Comparison of ENCODE assay signal across 16 cellular contexts in genomic region chr10:78456649-78457400, GRCh38.
"Had no signal": no experiment of that assay in that cellular context is flagged by ENCODE, and none has a peak within 500 bp of the region (broad histone marks: within the 10 kb centered on the region; RNA-seq: fewer than 3 reads in every experiment).

No MANE protein-coding gene starts in this region.

- H3K4me1 Mint-ChIP-seq: activated naive CD8-positive, alpha-beta T cell treated with anti-CD3 and anti-CD28 coated beads for 36 hours had no signal

- H3K27ac ChIP-seq: left lung, thyroid gland had no signal

- DNase-seq: activated CD8-positive, alpha-beta memory T cell treated with anti-CD3 and anti-CD28 coated beads, Interleukin-2, amount 50 U/mL, for 48 hours; activated naive CD4-positive, alpha-beta T cell treated with Interleukin-2 at 50 U/mL for 16 hours; activated naive CD8-positive, alpha-beta T cell treated with anti-CD3 and anti-CD28 coated beads for 36 hours; activated T-cell treated with anti-CD3 and anti-CD28 coated beads, Interleukin-2, amount 50 U/mL, for 4 hours; cortex of kidney; foreskin fibroblast; hippocampal formation; kidney glomerular epithelial cell; left lung; nephron progenitor cell; stimulated activated CD4-positive, alpha-beta T cell treated with anti-CD3 and anti-CD28 coated beads, Interleukin-12 subunit alpha, Interleukin-12 subunit beta, amount 100 ng/mL, for 4 hours; stimulated activated CD4-positive, alpha-beta T cell treated with anti-CD3 and anti-CD28 coated beads, Interleukin-4, amount 100 ng/mL, for 4 hours; stimulated activated naive CD8-positive, alpha-beta T cell treated with anti-CD3 and anti-CD28 coated beads, Interleukin-15, Interleukin-2, amounts not matched to agents 100 U/mL and 50 U/mL, for 24 hours; T1000; thyroid gland had no signal

- H3K27me3 Mint-ChIP-seq: activated naive CD8-positive, alpha-beta T cell treated with anti-CD3 and anti-CD28 coated beads for 36 hours had no signal

- H3K9me3 Mint-ChIP-seq: activated naive CD8-positive, alpha-beta T cell treated with anti-CD3 and anti-CD28 coated beads for 36 hours; activated T-cell treated with anti-CD3 and anti-CD28 coated beads, Interleukin-2, amount 50 U/mL, for 4 hours; nephron progenitor cell; WTC11 had no signal

- H3K36me3 Mint-ChIP-seq: activated naive CD8-positive, alpha-beta T cell treated with anti-CD3 and anti-CD28 coated beads for 36 hours; WTC11 had no signal

- H3K4me3 ChIP-seq: left lung, thyroid gland had no signal

- H3K27me3 ChIP-seq: left lung, thyroid gland had no signal

- H3K4me3 Mint-ChIP-seq: activated naive CD8-positive, alpha-beta T cell treated with anti-CD3 and anti-CD28 coated beads for 36 hours; activated T-cell treated with anti-CD3 and anti-CD28 coated beads, Interleukin-2, amount 50 U/mL, for 4 hours; nephron progenitor cell; WTC11 had no signal

- ATAC-seq: activated T-cell treated with anti-CD3 and anti-CD28 coated beads, Interleukin-2, amount 50 U/mL, for 4 hours; left lung; stimulated activated naive CD8-positive, alpha-beta T cell treated with anti-CD3 and anti-CD28 coated beads, Interleukin-15, Interleukin-2, amounts not matched to agents 100 U/mL and 50 U/mL, for 24 hours; WTC11 had no signal

- H3K36me3 ChIP-seq: left lung, thyroid gland had no signal

- H3K27ac Mint-ChIP-seq: activated naive CD8-positive, alpha-beta T cell treated with anti-CD3 and anti-CD28 coated beads for 36 hours; nephron progenitor cell; WTC11 had no signal

- H3K9me3 ChIP-seq: left lung, thyroid gland had no signal
